8 cellular contexts compared by ENCODE assay signal in genomic region chr2:240250985-240251847, GRCh38.
DNase-seq lines count a peak whose midpoint lies in the region; ATAC-seq and TF ChIP-seq lines count a peak whose summit lies in the region.

No MANE protein-coding gene starts in this region.

- in situ Hi-C loops in IMR-90 (cut with MboI; ENCODE audit: low sequenced_read_pairs), result no loop called here

- peak overlapping the region; percentile 87 for H3K18ac ChIP-seq in IMR-90 (ENCODE audit: low read depth, low read length)

- H2AK9ac ChIP-seq in IMR-90 (replicated peaks; ENCODE audit: low read depth, low read length, poor library complexity), result peak overlapping the region; percentile 97

- H3K4ac ChIP-seq in IMR-90 (ENCODE audit: low read depth, low read length), result peak overlapping the region; percentile 88

- peak overlapping the region; percentile 86 for H2AK5ac ChIP-seq in IMR-90 (ENCODE audit: low read depth, low read length)

- POLR2A ChIA-PET in IMR-90 (lab: Charles Lee; ENCODE audit: unreplicated experiment), result no interaction called here

- H4K5ac ChIP-seq in IMR-90 (ENCODE audit: low read depth, low read length), result peak overlapping the region; percentile 89

- H2BK120ac ChIP-seq in IMR-90 (ENCODE audit: low read depth, low read length), result peak overlapping the region; percentile 97

- BruUV-seq in IMR-90 (replicated peaks; lab: Mats Ljungman, UMichigan), result no TSS peak

- H3K4me1 ChIP-seq in IMR-90 (ENCODE audit: control insufficient read depth, insufficient read depth, low read length), result peaks cover 14% of the 10 kb centered on the region
- H3K4me1 ChIP-seq in heart right ventricle, result peaks cover 19 to 55% (median 28%) of the 10 kb centered on the region in 9 donors

- WGBS in IMR-90 (ENCODE audit: extremely low coverage in 2 of 2, insufficient read length in 1 of 2), 2 experiments, result 11% methylated on average over 11 of the region's 32 CpGs; no CpG with 5 or more reads in 1 of the 2 experiments
- 20 to 23% methylated on average over 32 of the region's 32 CpGs for WGBS in heart right ventricle, 2 donors

- peak overlapping the region; percentile 83 for H2BK20ac ChIP-seq in IMR-90 (ENCODE audit: low read depth, low read length)

- H2BK15ac ChIP-seq in IMR-90 (ENCODE audit: low read depth, low read length), result peak overlapping the region; percentile 82; the same call in 1 of the 3 replicates

- no peak overlapping the region for H3K56ac ChIP-seq in IMR-90 (ENCODE audit: extremely low read depth, insufficient read depth, low read length)

- TF ChIP-seq POLR2A in IMR-90 (IDR thresholded peaks at IDR 0.05; ENCODE audit: low read depth, low read length), result no peak

- dilution Hi-C loops in IMR-90 (cut with HindIII; ENCODE audit: low sequenced_read_pairs, unreplicated experiment), result no loop called here

- peak overlapping the region; percentile 77 for H3K4me2 ChIP-seq in IMR-90 (ENCODE audit: low read depth, low read length)

- intact Hi-C loops in IMR-90 (cut with micrococcal nuclease), result no loop called here
- intact Hi-C loops in heart right ventricle (cut with DNase I), result loop anchor here in 2 of 10 donors (1.0 kb wide), 2 partner anchors 14 to 15 kb away; no protein-coding TSS in a partner anchor
- intact Hi-C loops in posterior cingulate gyrus (cut with DNase I), result no loop called here

- 0 out of 2 replicates have a peak, but pooled peaks cover 2% of the 10 kb centered on the region for H3K27me3 ChIP-seq in IMR-90 (ENCODE audit: control insufficient read depth, insufficient read depth, low read length)
- H3K27me3 ChIP-seq in heart right ventricle, result no peaks in the 10 kb centered on the region

- CTCF ChIA-PET in IMR-90 (lab: Yijun Ruan, JAX), result no interaction called here

- TF ChIP-seq CTCF in IMR-90 (conservative IDR thresholded peaks at IDR 0.05; ENCODE audit: low read depth, low read length), result no peak
- TF ChIP-seq CTCF in heart right ventricle (IDR thresholded peaks at IDR 0.05), result no peak

- H3K36me3 ChIP-seq in IMR-90 (ENCODE audit: control insufficient read depth, insufficient read depth, low read length) (no peaks in the 10 kb centered on the region), heart right ventricle (no peaks in the 10 kb centered on the region)

- peak overlapping the region; percentile 27 for H3K9ac ChIP-seq in IMR-90 (ENCODE audit: low read depth, low read length)

- no peaks in the 10 kb centered on the region for H3K9me3 ChIP-seq in IMR-90 (ENCODE audit: control insufficient read depth, insufficient read depth, low read length)
- no peaks in the 10 kb centered on the region for H3K9me3 ChIP-seq in heart right ventricle

- H2AFZ ChIP-seq in IMR-90 (replicated peaks; ENCODE audit: low read length, poor library complexity), result peak overlapping the region; percentile 98

- TF ChIP-seq RAD21 in IMR-90 (IDR thresholded peaks at IDR 0.05; ENCODE audit: low read length), result no peak; the same call in 1 of the 2 replicates

- no peaks in the 10 kb centered on the region for H4K20me1 ChIP-seq in IMR-90 (ENCODE audit: insufficient read depth, low read length)

- H3K9me1 ChIP-seq in IMR-90 (ENCODE audit: insufficient read depth, low read length), result peaks cover 10% of the 10 kb centered on the region; the same call in 1 of the 2 replicates

- peak overlapping the region; percentile 72 for H2BK5ac ChIP-seq in IMR-90 (ENCODE audit: low read depth, low read length, poor library complexity, severe bottlenecking)

- peak; percentile 99 for ATAC-seq in IMR-90 (ENCODE audit: low read depth)
- peak; percentile 88 to 93 (median 89) for ATAC-seq in heart right ventricle
- ATAC-seq in HG03039 (IDR thresholded peaks at IDR 0.05; ENCODE audit: unreplicated experiment), result no peak

- H3K14ac ChIP-seq in IMR-90 (replicated peaks; ENCODE audit: low read depth, low read length), result peak overlapping the region; percentile 91

- H3K79me1 ChIP-seq in IMR-90 (ENCODE audit: low read depth in 1 of 2, low read length in 2 of 2), result no peaks in the 10 kb centered on the region

- DNase-seq in CMK (ENCODE audit: low read depth) (peak; percentile 27), IMR-90 (peak; percentile 89), amniotic stem cell (lab: John Stamatoyannopoulos, UW) (peak; percentile 76), heart right ventricle (peak; percentile 89 to 90), posterior cingulate gyrus (peak; percentile 78 to 98 (median 92)), NCI-H2171 (lab: John Stamatoyannopoulos, UW) (no peak), SKM-1 (lab: John Stamatoyannopoulos, UW; ENCODE audit: unreplicated experiment) (no peak)

- H3K4me3 ChIP-seq in IMR-90 (ENCODE audit: insufficient read depth, low read depth, low read length) (no peak overlapping the region), heart right ventricle (peak overlapping the region in 5 of 10 donors; percentile 8 to 34 (median 29))

- peak overlapping the region; percentile 66; the same call in 1 of the 2 replicates for H3K23ac ChIP-seq in IMR-90 (ENCODE audit: low read depth, low read length)

- H4K8ac ChIP-seq in IMR-90 (ENCODE audit: low read depth in 2 of 2, low read length in 2 of 2), result peak overlapping the region; percentile 29 to 96; a peak in 3 of 4 replicates

- H3K27ac ChIP-seq in IMR-90 (ENCODE audit: insufficient read depth, low read length) (peak overlapping the region; percentile 81), heart right ventricle (peak overlapping the region; percentile 82 to 93 (median 91))

- peak overlapping the region; percentile 88 for H4K91ac ChIP-seq in IMR-90 (ENCODE audit: insufficient read depth, low read depth, low read length)

TF ChIP-seq in IMR-90, 13 proteins besides CTCF, POLR2A, EP300 and RAD21:
- peak; percentile 19 for TF ChIP-seq RCOR1 (IDR thresholded peaks at IDR 0.05; ENCODE audit: insufficient replicate concordance, low read length)
- no peak for TF ChIP-seq CHD1 (IDR thresholded peaks at IDR 0.05; ENCODE audit: low read depth, low read length)
- TF ChIP-seq, protein P1, sequence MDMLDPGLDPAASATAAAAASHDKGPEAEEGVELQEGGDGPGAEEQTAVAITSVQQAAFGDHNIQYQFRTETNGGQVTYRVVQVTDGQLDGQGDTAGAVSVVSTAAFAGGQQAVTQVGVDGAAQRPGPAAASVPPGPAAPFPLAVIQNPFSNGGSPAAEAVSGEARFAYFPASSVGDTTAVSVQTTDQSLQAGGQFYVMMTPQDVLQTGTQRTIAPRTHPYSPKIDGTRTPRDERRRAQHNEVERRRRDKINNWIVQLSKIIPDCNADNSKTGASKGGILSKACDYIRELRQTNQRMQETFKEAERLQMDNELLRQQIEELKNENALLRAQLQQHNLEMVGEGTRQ (IDR thresholded peaks at IDR 0.05; ENCODE audit: low read depth, low read length), result peak; percentile 34
- peak; percentile 92 for TF ChIP-seq FOS (IDR thresholded peaks at IDR 0.05; ENCODE audit: low read depth, low read length)
- no peak for TF ChIP-seq MAFK (IDR thresholded peaks at IDR 0.05; ENCODE audit: low read depth, low read length)
- TF ChIP-seq, protein P2, sequence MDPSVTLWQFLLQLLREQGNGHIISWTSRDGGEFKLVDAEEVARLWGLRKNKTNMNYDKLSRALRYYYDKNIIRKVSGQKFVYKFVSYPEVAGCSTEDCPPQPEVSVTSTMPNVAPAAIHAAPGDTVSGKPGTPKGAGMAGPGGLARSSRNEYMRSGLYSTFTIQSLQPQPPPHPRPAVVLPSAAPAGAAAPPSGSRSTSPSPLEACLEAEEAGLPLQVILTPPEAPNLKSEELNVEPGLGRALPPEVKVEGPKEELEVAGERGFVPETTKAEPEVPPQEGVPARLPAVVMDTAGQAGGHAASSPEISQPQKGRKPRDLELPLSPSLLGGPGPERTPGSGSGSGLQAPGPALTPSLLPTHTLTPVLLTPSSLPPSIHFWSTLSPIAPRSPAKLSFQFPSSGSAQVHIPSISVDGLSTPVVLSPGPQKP (IDR thresholded peaks at IDR 0.05; ENCODE audit: borderline replicate concordance, low read depth, low read length), result no peak
- TF ChIP-seq BHLHE40 (IDR thresholded peaks at IDR 0.05; ENCODE audit: low read depth, low read length), result peak; percentile 94
- no peak for TF ChIP-seq SMC3 (IDR thresholded peaks at IDR 0.05; ENCODE audit: low read depth, low read length)
- TF ChIP-seq RFX5 (IDR thresholded peaks at IDR 0.05; ENCODE audit: low read depth, low read length), result no peak
- no peak for TF ChIP-seq CEBPB (IDR thresholded peaks at IDR 0.05; ENCODE audit: low read depth, low read length)
- no peak for TF ChIP-seq MXI1 (IDR thresholded peaks at IDR 0.05; ENCODE audit: borderline replicate concordance, low read depth, low read length)
- TF ChIP-seq MAZ (IDR thresholded peaks at IDR 0.05; ENCODE audit: borderline replicate concordance, low read depth, low read length), result peak; percentile 56; the same call in 1 of the 2 replicates
- TF ChIP-seq NFE2L2 (IDR thresholded peaks at IDR 0.05; ENCODE audit: low read depth, low read length), result no peak

Comparison
In these comparisons a context has a peak if more than half of its experiments do, and no peak if none do; other contexts are left out.
1. DNase-seq: peak in CMK (single experiment), IMR-90 (single experiment), amniotic stem cell (single experiment), heart right ventricle (2 of 2) and posterior cingulate gyrus (10 of 10); none in NCI-H2171 (single experiment) and SKM-1 (single experiment).